Comparison of ENCODE assay signal across 8 cellular contexts in the genomic region with DNA sequence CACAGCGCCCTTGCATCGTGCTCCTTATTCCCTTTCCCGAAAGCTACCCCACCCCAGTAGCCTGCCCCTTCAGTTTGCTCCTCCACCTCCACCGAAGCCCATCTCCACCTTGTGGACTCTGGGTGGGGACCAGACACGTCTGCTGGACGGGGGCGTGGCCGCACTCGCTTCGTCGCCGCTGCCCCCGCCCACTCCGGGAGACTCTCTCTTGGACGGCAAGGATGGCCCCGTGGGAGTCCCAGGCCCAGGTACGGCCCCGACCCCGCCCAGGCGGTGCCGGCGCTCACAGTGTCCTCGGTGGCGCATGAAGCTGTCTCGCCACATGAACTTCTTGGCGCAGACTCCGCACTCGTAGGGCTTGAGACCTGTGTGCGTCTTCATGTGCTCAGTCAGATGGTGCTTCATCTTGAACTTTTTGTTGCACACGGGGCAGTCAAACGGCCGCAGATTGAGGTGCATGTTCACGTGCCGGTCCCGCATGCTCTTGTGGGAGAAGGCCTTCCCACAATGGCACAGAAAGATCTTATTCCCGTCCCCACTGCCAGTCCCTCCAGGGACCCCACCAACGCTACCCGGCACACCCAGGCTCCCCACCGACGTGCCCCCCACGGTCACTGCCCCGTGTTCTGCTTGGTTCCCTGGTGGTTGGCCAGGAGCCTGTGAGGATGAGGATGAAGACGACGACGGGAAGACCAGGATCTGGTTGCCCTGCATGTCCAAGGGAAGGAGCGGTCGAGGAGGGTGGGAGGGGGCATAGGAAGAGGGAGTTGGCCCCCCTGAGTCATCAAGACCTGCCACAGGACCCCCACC. TPM values are rescaled to one million over a fixed set of nuclear protein-coding genes. Genes with fewer than 3 reads are reported as not detected.
DNase-seq lines count a peak whose midpoint lies in the region; ATAC-seq and TF ChIP-seq lines count a peak whose summit lies in the region.

No MANE protein-coding gene starts in this region.

- TF ChIP-seq POLR2A in erythroblast (IDR thresholded peaks at IDR 0.05; ENCODE audit: low read length) = no peak

- peaks cover 30% of the 10 kb centered on the region for H3K4me1 ChIP-seq in SJSA1 (replicated peaks)
- peaks cover 72 to 76% of the 10 kb centered on the region in 2 experiments for H3K4me1 ChIP-seq in neutrophil (ENCODE audit: control insufficient read depth in 1 of 2, insufficient read depth in 1 of 2, low read depth in 1 of 2, low read length in 1 of 2)

- ATAC-seq in HG02759 (IDR thresholded peaks at IDR 0.05; ENCODE audit: unreplicated experiment) = no peak
- ATAC-seq in HG03432 (IDR thresholded peaks at IDR 0.05; ENCODE audit: unreplicated experiment) = no peak

- no peak for TF ChIP-seq CTCF in neutrophil (IDR thresholded peaks at IDR 0.05)

- H3K27me3 ChIP-seq in SJSA1 (replicated peaks) (no peaks in the 10 kb centered on the region), neutrophil (no peaks in the 10 kb centered on the region)

- H3K36me3 ChIP-seq in SJSA1 = peaks cover 44% of the 10 kb centered on the region
- peaks cover 39% of the 10 kb centered on the region for H3K36me3 ChIP-seq in neutrophil

- H3K4me3 ChIP-seq in SJSA1 (peak overlapping the region; percentile 69; the same call in 1 of the 2 replicates), neutrophil (ENCODE audit: low read depth in 1 of 2, low read length in 1 of 2) (peak overlapping the region; percentile 91 to 92)

- H3K27ac ChIP-seq in SJSA1 = peak overlapping the region; percentile 84
- peak overlapping the region; percentile 100 for H3K27ac ChIP-seq in neutrophil

- H3K9me3 ChIP-seq in SJSA1 (replicated peaks) (no peaks in the 10 kb centered on the region), neutrophil (no peaks in the 10 kb centered on the region)

- DNase-seq in NCI-H2029 (lab: John Stamatoyannopoulos, UW) = peak; percentile 31
- DNase-seq in NCI-H2029 treated with DMSO at 0.1 percent for 48 hours (lab: John Stamatoyannopoulos, UW) = no peak
- no peak for DNase-seq in SJSA1 (ENCODE audit: low read depth in 1 of 2, low spot score in 2 of 2)
- peak; percentile 56 to 66 for DNase-seq in erythroblast (lab: John Stamatoyannopoulos, UW)
- DNase-seq in RKO (ENCODE audit: low spot score) = no peak

RNA-seq across cellular contexts. Expression of gene TAPBP, which starts 1.3 kb away (rescaled TPM):
- 57.8 and 64.3 TPM in 2 replicates for total RNA-seq in SJSA1 (2014; rRNA removed; shearing (Covaris generic))

RNA-seq across cellular contexts. Expression of gene ZBTB22, which starts 2.4 kb away (rescaled TPM):
- total RNA-seq in SJSA1 (2014; rRNA removed; shearing (Covaris generic)) = 5.6 and 10.1 TPM in 2 replicates

RNA-seq across cellular contexts. Expression of gene DAXX, which starts 7.6 kb away (rescaled TPM):
- 37.2 and 44.5 TPM in 2 replicates for total RNA-seq in SJSA1 (2014; rRNA removed; shearing (Covaris generic))

RNA-seq across cellular contexts. Expression of gene RGL2, which starts 16.4 kb away (rescaled TPM):
- total RNA-seq in SJSA1 (2014; rRNA removed; shearing (Covaris generic)) = 24.5 and 35.7 TPM in 2 replicates

RNA-seq across cellular contexts. Expression of gene PFDN6, which starts 25.7 kb away (rescaled TPM):
- 66.3 and 67.8 TPM in 2 replicates for total RNA-seq in SJSA1 (2014; rRNA removed; shearing (Covaris generic))

Comparison
In these comparisons a context has a peak if more than half of its experiments do, and no peak if none do; other contexts are left out.
1. DNase-seq: peak in NCI-H2029 (single experiment) and erythroblast (2 of 2); none in NCI-H2029 treated with DMSO at 0.1 percent for 48 hours (single experiment), SJSA1 (0 of 2) and RKO (single experiment).